Comparison of ENCODE assay signal across 14 cellular contexts in genomic region chr10:84605802-84606201, GRCh38.
"Had no signal": no experiment of that assay in that cellular context is flagged by ENCODE, and none has a peak within 500 bp of the region (broad histone marks: within the 10 kb centered on the region; RNA-seq: fewer than 3 reads in every experiment).

No MANE protein-coding gene starts in this region.

- H3K27me3 ChIP-seq: ascending aorta, ovary had no signal

- H3K36me3 ChIP-seq: ascending aorta, left lung, ovary, thoracic aorta had no signal

- DNase-seq: activated CD4-positive, alpha-beta T cell treated with anti-CD3 and anti-CD28 coated beads, Interleukin-2, amount 50 U/mL, for 1 hour; activated CD8-positive, alpha-beta memory T cell treated with anti-CD3 and anti-CD28 coated beads for 24 hours; activated naive CD4-positive, alpha-beta T cell treated with anti-CD3 and anti-CD28 coated beads, Interleukin-2, amount 10 ng/mL, durations not matched to agents 7 days and 5 days; dorsolateral prefrontal cortex; endodermal cell; kidney; left lung; mucosa of descending colon; naive thymus-derived CD4-positive, alpha-beta T cell; ovary; stimulated activated CD4-positive, alpha-beta T cell treated with anti-CD3 and anti-CD28 coated beads, Interleukin-12 subunit alpha, Interleukin-12 subunit beta, amount 100 ng/mL, for 4 hours; stimulated activated CD4-positive, alpha-beta T cell treated with anti-CD3 and anti-CD28 coated beads, Interleukin-2, amount 100 ng/mL, for 24 hours had no signal

- H3K27ac ChIP-seq: ascending aorta, dorsolateral prefrontal cortex, left lung, ovary, thoracic aorta had no signal

- H3K9me3 ChIP-seq: ascending aorta, left lung, mucosa of descending colon, ovary, thoracic aorta had no signal

- H3K4me3 ChIP-seq: ascending aorta, dorsolateral prefrontal cortex, left lung, mucosa of descending colon, ovary, thoracic aorta had no signal

- H3K4me1 ChIP-seq: ascending aorta, left lung had no signal
